In genomic region chr17:76502326-76503211, GRCh38 we compare ENCODE assay signal across 13 cellular contexts. TPM values are rescaled to one million over a fixed set of nuclear protein-coding genes. Genes with fewer than 3 reads are reported as not detected.
DNase-seq lines count a peak whose midpoint lies in the region; ATAC-seq and TF ChIP-seq lines count a peak whose summit lies in the region.
"Had no signal": no experiment of that assay in that cellular context is flagged by ENCODE, and none has a peak within 500 bp of the region (broad histone marks: within the 10 kb centered on the region; RNA-seq: fewer than 3 reads in every experiment).

No MANE protein-coding gene starts in this region.

- H3K27me3 Mint-ChIP-seq in activated naive CD4-positive, alpha-beta T cell treated with anti-CD3 and anti-CD28 coated beads for 36 hours (ENCODE audit: low read depth) = no peaks in the 10 kb centered on the region

- TF ChIP-seq POLR2A in thyroid gland (IDR thresholded peaks at IDR 0.05) = no peak
- no peak for TF ChIP-seq POLR2A in heart left ventricle (IDR thresholded peaks at IDR 0.05)

- ATAC-seq in activated naive CD4-positive, alpha-beta T cell treated with anti-CD3 and anti-CD28 coated beads, Interleukin-2, amount 50 U/mL, for 72 hours = no peak
- ATAC-seq in Panc1 = no peak
- ATAC-seq in heart left ventricle = no peak

- no peaks in the 10 kb centered on the region for H3F3A ChIP-seq in MM.1S (ENCODE audit: insufficient read depth, low read length)

- H3K36me3 ChIP-seq in Panc1 (ENCODE audit: control insufficient read depth, insufficient read depth, low read length) (peaks cover 7% of the 10 kb centered on the region; the same call in 1 of the 2 replicates), hepatocyte (replicated peaks; ENCODE audit: insufficient read depth, low read depth) (no peaks in the 10 kb centered on the region), thyroid gland (no peaks in the 10 kb centered on the region), MM.1S (replicated peaks; ENCODE audit: insufficient read depth, low read length) (no peaks in the 10 kb centered on the region), heart left ventricle (no peaks in the 10 kb centered on the region)

- 79% methylated on average over 8 of the region's 8 CpGs for WGBS in hepatocyte (ENCODE audit: low lambda C conversion rate, missing lambda C conversion rate)
- WGBS in thyroid gland, 2 donors = 82 to 83% methylated on average over 8 of the region's 8 CpGs
- 81 to 84% (median 82%) methylated on average over 8 of the region's 8 CpGs for WGBS in heart left ventricle, 4 donors

- H3K9me2 ChIP-seq in hepatocyte (replicated peaks; ENCODE audit: insufficient read depth) (no peaks in the 10 kb centered on the region), MM.1S (replicated peaks; ENCODE audit: insufficient read depth, low read length) (no peaks in the 10 kb centered on the region)

- H4K20me1 ChIP-seq in hepatocyte (ENCODE audit: insufficient read depth, poor library complexity, severe bottlenecking) (no peaks in the 10 kb centered on the region), MM.1S (ENCODE audit: insufficient read depth, low read length) (no peaks in the 10 kb centered on the region)

- H3K4me2 ChIP-seq in hepatocyte (no peak overlapping the region), MM.1S (ENCODE audit: low read depth, low read length) (no peak overlapping the region)

- H3K9me3 ChIP-seq in Panc1 (ENCODE audit: control insufficient read depth, insufficient read depth, low read depth, low read length) (no peaks in the 10 kb centered on the region), hepatocyte (ENCODE audit: low read depth) (no peaks in the 10 kb centered on the region), thyroid gland (no peaks in the 10 kb centered on the region), MM.1S (replicated peaks; ENCODE audit: insufficient read depth, low read length) (no peaks in the 10 kb centered on the region), heart left ventricle (no peaks in the 10 kb centered on the region)

- H3K9ac ChIP-seq in MM.1S (ENCODE audit: low read length) = no peak overlapping the region

- H3K4me3 Mint-ChIP-seq in activated naive CD4-positive, alpha-beta T cell treated with anti-CD3 and anti-CD28 coated beads for 36 hours = no peak overlapping the region

- H3K4me3 ChIP-seq in Panc1 (ENCODE audit: low read depth in 2 of 2, low read length in 2 of 2) = no peak overlapping the region
- no peak overlapping the region for H3K4me3 ChIP-seq in hepatocyte
- no peak overlapping the region for H3K4me3 ChIP-seq in thyroid gland (replicated peaks in 1 of 3)
- no peak overlapping the region for H3K4me3 ChIP-seq in MM.1S (ENCODE audit: low read length)
- no peak overlapping the region for H3K4me3 ChIP-seq in heart left ventricle

- no peak for DNase-seq in activated naive CD4-positive, alpha-beta T cell treated with anti-CD3 and anti-CD28 coated beads for 36 hours
- no peak for DNase-seq in activated naive CD4-positive, alpha-beta T cell treated with anti-CD3 and anti-CD28 coated beads, Interleukin-2, amount 50 U/mL, for 72 hours (ENCODE audit: low spot score in 2 of 2)
- DNase-seq in Panc1 (ENCODE audit: low read depth, low spot score) (no peak), hepatocyte (ENCODE audit: low spot score) (peak; percentile 2), thyroid gland (no peak), MM.1S (no peak), heart left ventricle (no peak), NCI-H748 (lab: John Stamatoyannopoulos, UW; ENCODE audit: unreplicated experiment) (no peak)
- DNase-seq: activated naive CD4-positive, alpha-beta T cell treated with anti-CD3 and anti-CD28 coated beads, Interleukin-2, amount 50 U/mL, for 16 hours; NCI-H1105 treated with DMSO at 0.1 percent for 48 hours; NCI-H774 had no signal

- BruUV-seq in Panc1 (replicated peaks; lab: Mats Ljungman, UMichigan) = no TSS peak

- H3K9me3 Mint-ChIP-seq in activated naive CD4-positive, alpha-beta T cell treated with anti-CD3 and anti-CD28 coated beads for 36 hours = no peaks in the 10 kb centered on the region
- no peaks in the 10 kb centered on the region for H3K9me3 Mint-ChIP-seq in activated naive CD4-positive, alpha-beta T cell treated with anti-CD3 and anti-CD28 coated beads, Interleukin-2, amount 50 U/mL, for 72 hours

- H3K79me2 ChIP-seq in hepatocyte = peaks cover 9% of the 10 kb centered on the region
- peaks cover 36% of the 10 kb centered on the region for H3K79me2 ChIP-seq in MM.1S (ENCODE audit: low read length)

- CTCF ChIA-PET in activated naive CD4-positive, alpha-beta T cell treated with anti-CD3 and anti-CD28 coated beads for 36 hours (lab: Charles Lee) = interaction anchor here (0.7 to 3.7 kb wide), 11 partner anchors 9 to 121 kb away, joined by 3 to 18 read pairs (median 4); partner anchors contain the start of gene AANAT
- CTCF ChIA-PET in Panc1 (lab: Charles Lee) = interaction anchor here (0.6 to 1.4 kb wide), 5 partner anchors 24 to 1768 kb away, joined by 3 read pairs; partner anchors contain the start of gene AANAT

- no peaks in the 10 kb centered on the region for H3K27me3 ChIP-seq in Panc1 (ENCODE audit: control insufficient read depth, insufficient read depth, low read length)
- peaks cover 4% of the 10 kb centered on the region for H3K27me3 ChIP-seq in hepatocyte
- H3K27me3 ChIP-seq in thyroid gland = no peaks in the 10 kb centered on the region
- no peaks in the 10 kb centered on the region for H3K27me3 ChIP-seq in MM.1S (replicated peaks; ENCODE audit: insufficient read depth, low read length)
- peaks cover 0 to 9% (median 0%) of the 10 kb centered on the region in 9 donors for H3K27me3 ChIP-seq in heart left ventricle

- TF ChIP-seq CTCF in Panc1 (IDR thresholded peaks at IDR 0.05) (no peak), hepatocyte (IDR thresholded peaks at IDR 0.05; ENCODE audit: poor library complexity) (no peak), thyroid gland (IDR thresholded peaks at IDR 0.05) (no peak), MM.1S (IDR thresholded peaks at IDR 0.05; ENCODE audit: low read length) (no peak), heart left ventricle (IDR thresholded peaks at IDR 0.05) (no peak)

- H2AFZ ChIP-seq in hepatocyte (no peak overlapping the region), MM.1S (ENCODE audit: low read length) (no peak overlapping the region)

- POLR2A ChIA-PET in Panc1 (lab: Charles Lee) = interaction anchor here (0.6 to 0.8 kb wide), 4 partner anchors 24 to 911 kb away, joined by 3 to 8 read pairs (median 3); no protein-coding TSS in a partner anchor

- H3K27ac Mint-ChIP-seq in activated naive CD4-positive, alpha-beta T cell treated with anti-CD3 and anti-CD28 coated beads for 36 hours = peak overlapping the region; percentile 50
- peak overlapping the region in 1 of 2 donors; percentile 92 for H3K27ac Mint-ChIP-seq in activated naive CD4-positive, alpha-beta T cell treated with anti-CD3 and anti-CD28 coated beads, Interleukin-2, amount 50 U/mL, for 72 hours

- in situ Hi-C loops in Panc1 (cut with HindIII; ENCODE audit: low pct_unique_long_range_greater_than_20kb, low sequenced_read_pairs) = no loop called here

- H3K36me3 Mint-ChIP-seq in activated naive CD4-positive, alpha-beta T cell treated with anti-CD3 and anti-CD28 coated beads for 36 hours (ENCODE audit: low read depth) = no peaks in the 10 kb centered on the region
- H3K36me3 Mint-ChIP-seq in activated naive CD4-positive, alpha-beta T cell treated with anti-CD3 and anti-CD28 coated beads, Interleukin-2, amount 50 U/mL, for 72 hours = peaks cover 0 to 5% of the 10 kb centered on the region in 2 donors

- peaks cover 31% of the 10 kb centered on the region for H3K4me1 Mint-ChIP-seq in activated naive CD4-positive, alpha-beta T cell treated with anti-CD3 and anti-CD28 coated beads for 36 hours (ENCODE audit: low read depth)

- H3K4me1 ChIP-seq in Panc1 (ENCODE audit: control insufficient read depth, insufficient read depth, low read length) (peaks cover 35% of the 10 kb centered on the region), hepatocyte (ENCODE audit: insufficient read depth) (peaks cover 26% of the 10 kb centered on the region), thyroid gland (peaks cover 37 to 40% of the 10 kb centered on the region in 2 donors), MM.1S (ENCODE audit: low read length) (peaks cover 38% of the 10 kb centered on the region), heart left ventricle (peaks cover 8 to 63% (median 38%) of the 10 kb centered on the region in 12 donors)

- intact Hi-C loops in activated naive CD4-positive, alpha-beta T cell treated with anti-CD3 and anti-CD28 coated beads for 36 hours (cut with micrococcal nuclease) = no loop called here
- intact Hi-C loops in Panc1 (cut with micrococcal nuclease; ENCODE audit: unreplicated experiment) (no loop called here), thyroid gland (cut with DNase I) (no loop called here), heart left ventricle (cut with DNase I) (loop anchor here in 5 of 10 donors (5.0 to 10.0 kb wide), 4 partner anchors 95 to 200 kb away; partner anchors contain the start of gene QRICH2 (in 1 of the 5))

- H3K27ac ChIP-seq in Panc1 (ENCODE audit: low read length) (peak overlapping the region; percentile 90; the same call in 1 of the 2 replicates), hepatocyte (no peak overlapping the region), thyroid gland (peak overlapping the region; percentile 68 to 88 (median 72)), MM.1S (ENCODE audit: low read length) (no peak overlapping the region), heart left ventricle (peak overlapping the region in 4 of 12 donors; percentile 88 to 94 (median 92))

RNA-seq across cellular contexts. Expression of gene RHBDF2, which starts 1.3 kb away (rescaled TPM):
- 10 to 100 TPM; 13.3 to 13.4 TPM for total RNA-seq in activated naive CD4-positive, alpha-beta T cell treated with anti-CD3 and anti-CD28 coated beads for 36 hours
- total RNA-seq in activated naive CD4-positive, alpha-beta T cell treated with anti-CD3 and anti-CD28 coated beads, Interleukin-2, amount 50 U/mL, for 72 hours = 10 to 100 TPM; 30.4 to 43.1 TPM
- total RNA-seq in Panc1 (2021; ENCODE audit: unreplicated experiment) (67.8 TPM), hepatocyte (4.9 and 5.5 TPM in 2 replicates), thyroid gland (10 to 100 TPM; 16.4 to 31.1 (median 22.1) TPM), heart left ventricle (10 to 100 TPM in 7 of 9 donors, 1 to 10 TPM in 2; 6.3 to 49.4 (median 14.1) TPM)
- 77.4 TPM for polyA plus RNA-seq in Panc1 (2012; ENCODE audit: insufficient read length)
- polyA plus RNA-seq in hepatocyte (11.0 and 11.7 TPM in 2 replicates), heart left ventricle (10 to 100 TPM; 11.7 to 18.3 TPM)

RNA-seq across cellular contexts. Expression of gene CYGB, which starts 34.9 kb away (rescaled TPM):
- not detected for total RNA-seq in activated naive CD4-positive, alpha-beta T cell treated with anti-CD3 and anti-CD28 coated beads for 36 hours
- not detected for total RNA-seq in activated naive CD4-positive, alpha-beta T cell treated with anti-CD3 and anti-CD28 coated beads, Interleukin-2, amount 50 U/mL, for 72 hours
- total RNA-seq in Panc1 (2021; ENCODE audit: unreplicated experiment) = 6.0 TPM
- polyA plus RNA-seq in Panc1 (2012; ENCODE audit: insufficient read length) = 16.3 TPM
- 7.8 and 15.5 TPM in 2 replicates for total RNA-seq in hepatocyte
- 13.8 and 19.2 TPM in 2 replicates for polyA plus RNA-seq in hepatocyte
- total RNA-seq in thyroid gland = 10 to 100 TPM; 14.7 to 32.3 (median 25.6) TPM
- 10 to 100 TPM; 11.8 to 37.9 (median 21.9) TPM for total RNA-seq in heart left ventricle
- polyA plus RNA-seq in heart left ventricle = 10 to 100 TPM; 16.7 to 25.9 TPM

RNA-seq across cellular contexts. Expression of gene AANAT, which starts 35.2 kb away (rescaled TPM):
- not detected for total RNA-seq in activated naive CD4-positive, alpha-beta T cell treated with anti-CD3 and anti-CD28 coated beads for 36 hours
- not detected for total RNA-seq in activated naive CD4-positive, alpha-beta T cell treated with anti-CD3 and anti-CD28 coated beads, Interleukin-2, amount 50 U/mL, for 72 hours
- total RNA-seq in Panc1 (2021; ENCODE audit: unreplicated experiment) (not detected), hepatocyte (0.84 TPM in 1 of 2 replicates, not detected in the other), thyroid gland (under 1 TPM in 1 of 4 donors, not detected in 3; 0.81 TPM), heart left ventricle (not detected)
- 0.24 TPM for polyA plus RNA-seq in Panc1 (2012; ENCODE audit: insufficient read length)
- polyA plus RNA-seq in hepatocyte (0.92 TPM in 1 of 2 replicates, not detected in the other), heart left ventricle (under 1 TPM in 1 of 2 donors, not detected in 1; 0.19 TPM)
- total RNA-seq: dermis microvascular lymphatic vessel endothelial cell, skeletal muscle tissue had no signal

RNA-seq across cellular contexts. Expression of gene PRCD, which starts 37.3 kb away (rescaled TPM):
- total RNA-seq in activated naive CD4-positive, alpha-beta T cell treated with anti-CD3 and anti-CD28 coated beads for 36 hours = not detected
- total RNA-seq in activated naive CD4-positive, alpha-beta T cell treated with anti-CD3 and anti-CD28 coated beads, Interleukin-2, amount 50 U/mL, for 72 hours = not detected
- total RNA-seq in Panc1 (2021; ENCODE audit: unreplicated experiment) (0.54 TPM), hepatocyte (2.0 and 2.7 TPM in 2 replicates), thyroid gland (1 to 10 TPM; 1.5 to 8.3 (median 4.2) TPM), heart left ventricle (1 to 10 TPM; 1.1 to 4.9 (median 2.7) TPM)
- polyA plus RNA-seq in Panc1 (2012; ENCODE audit: insufficient read length) = 1.6 TPM
- polyA plus RNA-seq in hepatocyte (10.2 and 11.6 TPM in 2 replicates), heart left ventricle (1 to 10 TPM; 1.2 to 7.6 TPM)

RNA-seq across cellular contexts. Expression of gene UBE2O, which starts 49.6 kb away (rescaled TPM):
- total RNA-seq in activated naive CD4-positive, alpha-beta T cell treated with anti-CD3 and anti-CD28 coated beads for 36 hours = 10 to 100 TPM; 18.8 TPM
- total RNA-seq in activated naive CD4-positive, alpha-beta T cell treated with anti-CD3 and anti-CD28 coated beads, Interleukin-2, amount 50 U/mL, for 72 hours = 10 to 100 TPM; 17.3 to 45.8 TPM
- total RNA-seq in Panc1 (2021; ENCODE audit: unreplicated experiment) = 47.5 TPM
- polyA plus RNA-seq in Panc1 (2012; ENCODE audit: insufficient read length) = 57.7 TPM
- total RNA-seq in hepatocyte = 14.6 and 15.2 TPM in 2 replicates
- 9.7 and 12.5 TPM in 2 replicates for polyA plus RNA-seq in hepatocyte
- 10 to 100 TPM; 26.3 to 47.9 (median 37.3) TPM for total RNA-seq in thyroid gland
- 10 to 100 TPM; 23.0 to 36.1 (median 31.8) TPM for total RNA-seq in heart left ventricle
- polyA plus RNA-seq in heart left ventricle = 10 to 100 TPM; 16.0 to 19.3 TPM

Comparison
In these comparisons a context has a peak if more than half of its experiments do, and no peak if none do; other contexts are left out.
1. H3K27ac ChIP-seq: peak in Panc1 (single experiment) and thyroid gland (3 of 3); none in hepatocyte (single experiment) and MM.1S (single experiment).